Comparison of ENCODE assay signal across 7 cellular contexts in genomic region chr13:30259149-30259733, GRCh38. TPM values are rescaled to one million over a fixed set of nuclear protein-coding genes. Genes with fewer than 3 reads are reported as not detected.
DNase-seq lines count a peak whose midpoint lies in the region; ATAC-seq, FAIRE-seq and TF ChIP-seq lines count a peak whose summit lies in the region.
"Not testable (repeated sequence)": the region's sequence is repeated elsewhere in the genome, so short reads cannot be mapped to it uniquely, and the experiment has no call there.

No MANE protein-coding gene starts in this region.

- H2BK5ac ChIP-seq in trophoblast cell (ENCODE audit: low read depth, low read length, poor library complexity), result peak overlapping the region; percentile 19

- peak overlapping the region; percentile 61 for H3K18ac ChIP-seq in trophoblast cell (ENCODE audit: low read length)

- H3K79me1 ChIP-seq in trophoblast cell (ENCODE audit: low read length), result not testable (repeated sequence)

- H3K4me3 Mint-ChIP-seq in Caco-2 (ENCODE audit: unreplicated experiment), result peak overlapping the region; percentile 16

- H3K14ac ChIP-seq in trophoblast cell (ENCODE audit: low read length), result peak overlapping the region; percentile 46

- not testable (repeated sequence) for FAIRE-seq in K562 (lab: Jason Lieb, UNC)

- H3K9ac ChIP-seq in K562 (ENCODE audit: insufficient read depth in 1 of 2, low read depth in 2 of 2, low read length in 2 of 2); trophoblast cell (ENCODE audit: low read length): not testable (repeated sequence)

- not testable (repeated sequence) for TF ChIP-seq POLR2A in K562 (conservative IDR thresholded peaks at IDR 0.05)

- not testable (repeated sequence) for H4K8ac ChIP-seq in trophoblast cell (ENCODE audit: low read depth, low read length)

- H2AFZ ChIP-seq in K562 (ENCODE audit: low read depth, low read length); trophoblast cell (ENCODE audit: insufficient read depth, low read length, poor library complexity): not testable (repeated sequence)

- H4K91ac ChIP-seq in trophoblast cell (ENCODE audit: low read depth, low read length), result peak overlapping the region; percentile 73

- not testable (repeated sequence) for H3K27ac ChIP-seq in HEK293 (ENCODE audit: extremely low read depth, low read depth, low read length); K562 (ENCODE audit: extremely low read depth, low read depth, low read length); trophoblast cell (ENCODE audit: low read depth, low read length)
- 0 out of 2 replicates have a peak overlapping the region, but pooled peaks have one; percentile 80 for H3K27ac ChIP-seq in VCaP

- not testable (repeated sequence) for H4K20me1 ChIP-seq in K562 (replicated peaks; ENCODE audit: control insufficient read depth, insufficient read depth, low read length)

- H3K4ac ChIP-seq in trophoblast cell (ENCODE audit: low read depth, low read length), result not testable (repeated sequence)

- not testable (repeated sequence) for H3K4me3 ChIP-seq in Caco-2 (ENCODE audit: low read depth, low read length); HEK293 (ENCODE audit: low read depth, low read length); trophoblast cell (ENCODE audit: low read depth, low read length)
- H3K4me3 ChIP-seq in K562, result peak overlapping the region; percentile 10

- H2BK120ac ChIP-seq in trophoblast cell (ENCODE audit: insufficient read depth, low read length, poor library complexity), result peak overlapping the region; percentile 66

- intact Hi-C loops in Caco-2 (cut with micrococcal nuclease; ENCODE audit: unreplicated experiment); K562 (cut with micrococcal nuclease): not testable (repeated sequence)

- not testable (repeated sequence) for H3K27me3 ChIP-seq in Caco-2 (replicated peaks; ENCODE audit: control insufficient read depth, insufficient read depth, low read length); K562 (ENCODE audit: control insufficient read depth in 2 of 2, insufficient read depth in 2 of 2, low read length in 2 of 2); trophoblast cell (ENCODE audit: insufficient read depth, low read length)

- POLR2A ChIA-PET in Caco-2 (lab: Charles Lee), result not testable (repeated sequence)
- POLR2A ChIA-PET in HEK293 (lab: Yijun Ruan, JAX), result interaction anchor here (0.6 kb wide), 1 partner anchor 70 kb away, joined by 3 read pairs; no protein-coding TSS in a partner anchor
- POLR2A ChIA-PET in K562 (lab: Yijun Ruan, JAX), result interaction anchor here (1.2 kb wide), 1 partner anchor 9 kb away, joined by 3 read pairs; no protein-coding TSS in a partner anchor

- H3K27me3 Mint-ChIP-seq in Caco-2 (ENCODE audit: insufficient read depth, unreplicated experiment), result not testable (repeated sequence)

- not testable (repeated sequence) for H3K36me3 Mint-ChIP-seq in Caco-2 (ENCODE audit: insufficient read depth, unreplicated experiment)

- H3K23ac ChIP-seq in trophoblast cell (ENCODE audit: low read length), result not testable (repeated sequence)

- peaks cover 13% of the 10 kb centered on the region for H3K4me1 Mint-ChIP-seq in Caco-2 (ENCODE audit: low read depth, unreplicated experiment)

- not testable (repeated sequence) for TF ChIP-seq CTCF in Caco-2 (IDR thresholded peaks at IDR 0.05; ENCODE audit: insufficient read depth in 1 of 2, low read depth in 1 of 2, low read length in 1 of 2, severe bottlenecking in 1 of 2, unreplicated experiment in 1 of 2); HEK293 (tag by site-specific recombination; IDR thresholded peaks at IDR 0.05); VCaP (conservative IDR thresholded peaks at IDR 0.05); K562 (IDR thresholded peaks at IDR 0.05 in 2 of 3, conservative IDR thresholded peaks at IDR 0.05 in 1 of 3; ENCODE audit: insufficient read depth in 2 of 3, low read depth in 1 of 3, low read length in 3 of 3)

- TF ChIP-seq RAD21 in K562 (CRISPR knock-in tag; conservative IDR thresholded peaks at IDR 0.05 in 1 of 2, IDR thresholded peaks at IDR 0.05 in 1 of 2), result not testable (repeated sequence)

- WGBS in K562 (ENCODE audit: insufficient coverage, low coverage, missing lambda C conversion rate), result 80% methylated on average over 2 of the region's 22 CpGs
- WGBS in trophoblast cell (ENCODE audit: extremely low coverage, insufficient coverage, insufficient read length), result no CpG with 5 or more reads among the region's 22 CpGs

- H3K9me3 ChIP-seq in Caco-2; HEK293 (ENCODE audit: control insufficient read depth, insufficient read depth, low read depth, low read length); K562 (replicated peaks; ENCODE audit: control insufficient read depth, insufficient read depth, low read depth, low read length); trophoblast cell (ENCODE audit: insufficient read depth, low read depth, low read length): not testable (repeated sequence)

- not testable (repeated sequence) for H3K9me1 ChIP-seq in K562 (ENCODE audit: control insufficient read depth, insufficient read depth, low read length)

- not testable (repeated sequence) for H3K36me3 ChIP-seq in Caco-2 (ENCODE audit: control insufficient read depth, insufficient read depth, low read length); HEK293 (ENCODE audit: control insufficient read depth in 2 of 2, insufficient read depth in 1 of 2, low read length in 2 of 2); K562 (ENCODE audit: control insufficient read depth, insufficient read depth, low read length); trophoblast cell (ENCODE audit: control insufficient read depth in 1 of 2, insufficient read depth in 2 of 2, low read length in 2 of 2)

- H3K9me3 Mint-ChIP-seq in Caco-2 (ENCODE audit: unreplicated experiment), result not testable (repeated sequence)

- not testable (repeated sequence) for H3K79me2 ChIP-seq in K562 (ENCODE audit: control insufficient read depth, insufficient read depth, low read length); trophoblast cell (ENCODE audit: control insufficient read depth, insufficient read depth, low read length, poor library complexity)

- H2AK5ac ChIP-seq in trophoblast cell (ENCODE audit: low read length), result peak overlapping the region; percentile 23

- in situ Hi-C loops in K562 (cut with MboI), result not testable (repeated sequence)

- H2BK12ac ChIP-seq in trophoblast cell (ENCODE audit: low read length), result peak overlapping the region; percentile 72

- peak; percentile 81 for ATAC-seq in K562

- not testable (repeated sequence) for H4K12ac ChIP-seq in trophoblast cell (ENCODE audit: low read depth, low read length)

- not testable (repeated sequence) for BruUV-seq in Caco-2 (replicated peaks; lab: Mats Ljungman, UMichigan); K562 (replicated peaks; lab: Mats Ljungman, UMichigan)

- DNase-seq in Caco-2, result not testable (repeated sequence)
- DNase-seq in DMS53 treated with DMSO at 0.1 percent for 48 hours (lab: John Stamatoyannopoulos, UW; ENCODE audit: unreplicated experiment) (peak; percentile 44), NCI-H69 (lab: John Stamatoyannopoulos, UW) (peak; percentile 4), K562 (ENCODE audit: extremely low read depth in 1 of 4, low spot score in 3 of 4) (peak in 1 of 4 experiments; percentile 25), trophoblast cell (peak; percentile 3 to 4)

- not testable (repeated sequence) for H3K4me1 ChIP-seq in Caco-2; HEK293 (ENCODE audit: control insufficient read depth, insufficient read depth, low read length); K562 (replicated peaks in 1 of 2; ENCODE audit: control insufficient read depth in 2 of 2, insufficient read depth in 2 of 2, low read length in 2 of 2); trophoblast cell (ENCODE audit: control insufficient read depth in 1 of 2, insufficient read depth in 2 of 2, low read length in 2 of 2)

- H3K4me2 ChIP-seq in K562 (ENCODE audit: insufficient read depth, low read length), result peak overlapping the region; percentile 55; the same call in 1 of the 2 replicates
- H3K4me2 ChIP-seq in trophoblast cell (ENCODE audit: low read length), result not testable (repeated sequence)

- CTCF ChIA-PET in Caco-2 (lab: Charles Lee); HEK293 (lab: Yijun Ruan, JAX); K562 (lab: Yijun Ruan, JAX; ENCODE audit: low intra/inter-chr PET ratio): not testable (repeated sequence)

- H3K27ac Mint-ChIP-seq in Caco-2 (ENCODE audit: unreplicated experiment), result not testable (repeated sequence)

- not testable (repeated sequence) for TF ChIP-seq EP300 in K562 (IDR thresholded peaks at IDR 0.05; ENCODE audit: low read length)

TF ChIP-seq in HEK293, 187 proteins besides CTCF, POLR2A, EP300 and RAD21:
- TF ChIP-seq ZNF341 (tag by site-specific recombination; IDR thresholded peaks at IDR 0.05; ENCODE audit: low read depth), result peak; percentile 37

TF ChIP-seq in K562, 482 proteins besides CTCF, POLR2A, EP300 and RAD21 (continues in another document):
- peak; percentile 78 for TF ChIP-seq ZNF384 (IDR thresholded peaks at IDR 0.05; ENCODE audit: low read depth, low read length)

RNA-seq across cellular contexts. Expression of gene KATNAL1, which starts 48.1 kb away (rescaled TPM):
- total RNA-seq in Caco-2 (2022) (4.0 and 8.1 TPM in 2 replicates), K562 (2014; rRNA removed) (2.2 and 3.5 TPM in 2 replicates), K562 (2014; rRNA removed; fragmentation: Illumina TruSeq; extraction: Trizol) (8.2 and 9.7 TPM in 2 replicates), K562 (2015; rRNA removed; fragmentation: Illumina TruSeq; extraction: Trizol) (6.0 and 6.3 TPM in 2 replicates), K562 (2021) (6.3 and 6.4 TPM in 2 replicates)
- 12.1 and 24.1 TPM in 2 replicates for total RNA-seq in K562 (2011; cell fraction: chromatin; rRNA removed; ENCODE audit: low replicate concordance)
- total RNA-seq in K562 (2011; cell fraction: nucleolus; rRNA removed), result 4.2 and 5.1 TPM in 2 replicates
- 14.5 and 20.1 TPM in 2 replicates for total RNA-seq in K562 (2011; cell fraction: nucleoplasm; rRNA removed)
- polyA plus RNA-seq in K562 (2011; rRNA removed) (4.9 and 6.7 TPM in 2 replicates), K562 (2014; fragmentation: Illumina TruSeq; extraction: Trizol) (4.6 and 5.5 TPM in 2 replicates), K562 (2014; fragmentation: Nextera tagmentation; extraction: Ambion mirVana) (1 to 10 TPM; 2.7 to 3.0 TPM), K562 (2014; rRNA removed) (2.4 and 2.5 TPM in 2 replicates)
- polyA plus RNA-seq in K562 (2011; cell fraction: cytosol; rRNA removed), result 1.5 and 3.0 TPM in 2 replicates
- polyA plus RNA-seq in K562 (2011; cell fraction: nucleus; rRNA removed), result 4.2 and 4.8 TPM in 2 replicates
- polyA plus RNA-seq in K562 (2012), result 2.9 and 4.4 TPM in 2 replicates
- 11.7 and 16.3 TPM in 2 replicates for polyA minus RNA-seq in K562 (2011; rRNA and poly(A)+ RNA removed)
- 2.2 and 4.9 TPM in 2 replicates for polyA minus RNA-seq in K562 (2011; cell fraction: cytosol; rRNA and poly(A)+ RNA removed)
- 5.4 and 11.6 TPM in 2 replicates for polyA minus RNA-seq in K562 (2011; cell fraction: nucleus; rRNA and poly(A)+ RNA removed)
- polyA plus RNA-seq in trophoblast cell (2013), result 5.2 and 6.2 TPM in 2 replicates
